In genomic region chr16:56858375-56858774, GRCh38 we compare ENCODE assay signal across 1 cellular context.
TF ChIP-seq lines count a peak whose summit lies in the region.

No MANE protein-coding gene starts in this region.

TF ChIP-seq in GM23338, 12 proteins besides CTCF, POLR2A, EP300 and RAD21:
- TF ChIP-seq EZH2phosphoT487 (IDR thresholded peaks at IDR 0.05; ENCODE audit: unreplicated experiment) = no peak
- TF ChIP-seq ZNF114 (CRISPR knock-in tag; IDR thresholded peaks at IDR 0.05) = no peak
- TF ChIP-seq REST (IDR thresholded peaks at IDR 0.05; ENCODE audit: unreplicated experiment) = no peak
- no peak for TF ChIP-seq CREB1 (CRISPR knock-in tag; IDR thresholded peaks at IDR 0.05; ENCODE audit: low read depth)
- TF ChIP-seq POLR2AphosphoS5 (IDR thresholded peaks at IDR 0.05; ENCODE audit: low read depth) = no peak
- no peak for TF ChIP-seq ZNF331 (CRISPR knock-in tag; IDR thresholded peaks at IDR 0.05; ENCODE audit: low read depth)
- TF ChIP-seq, protein P1, sequence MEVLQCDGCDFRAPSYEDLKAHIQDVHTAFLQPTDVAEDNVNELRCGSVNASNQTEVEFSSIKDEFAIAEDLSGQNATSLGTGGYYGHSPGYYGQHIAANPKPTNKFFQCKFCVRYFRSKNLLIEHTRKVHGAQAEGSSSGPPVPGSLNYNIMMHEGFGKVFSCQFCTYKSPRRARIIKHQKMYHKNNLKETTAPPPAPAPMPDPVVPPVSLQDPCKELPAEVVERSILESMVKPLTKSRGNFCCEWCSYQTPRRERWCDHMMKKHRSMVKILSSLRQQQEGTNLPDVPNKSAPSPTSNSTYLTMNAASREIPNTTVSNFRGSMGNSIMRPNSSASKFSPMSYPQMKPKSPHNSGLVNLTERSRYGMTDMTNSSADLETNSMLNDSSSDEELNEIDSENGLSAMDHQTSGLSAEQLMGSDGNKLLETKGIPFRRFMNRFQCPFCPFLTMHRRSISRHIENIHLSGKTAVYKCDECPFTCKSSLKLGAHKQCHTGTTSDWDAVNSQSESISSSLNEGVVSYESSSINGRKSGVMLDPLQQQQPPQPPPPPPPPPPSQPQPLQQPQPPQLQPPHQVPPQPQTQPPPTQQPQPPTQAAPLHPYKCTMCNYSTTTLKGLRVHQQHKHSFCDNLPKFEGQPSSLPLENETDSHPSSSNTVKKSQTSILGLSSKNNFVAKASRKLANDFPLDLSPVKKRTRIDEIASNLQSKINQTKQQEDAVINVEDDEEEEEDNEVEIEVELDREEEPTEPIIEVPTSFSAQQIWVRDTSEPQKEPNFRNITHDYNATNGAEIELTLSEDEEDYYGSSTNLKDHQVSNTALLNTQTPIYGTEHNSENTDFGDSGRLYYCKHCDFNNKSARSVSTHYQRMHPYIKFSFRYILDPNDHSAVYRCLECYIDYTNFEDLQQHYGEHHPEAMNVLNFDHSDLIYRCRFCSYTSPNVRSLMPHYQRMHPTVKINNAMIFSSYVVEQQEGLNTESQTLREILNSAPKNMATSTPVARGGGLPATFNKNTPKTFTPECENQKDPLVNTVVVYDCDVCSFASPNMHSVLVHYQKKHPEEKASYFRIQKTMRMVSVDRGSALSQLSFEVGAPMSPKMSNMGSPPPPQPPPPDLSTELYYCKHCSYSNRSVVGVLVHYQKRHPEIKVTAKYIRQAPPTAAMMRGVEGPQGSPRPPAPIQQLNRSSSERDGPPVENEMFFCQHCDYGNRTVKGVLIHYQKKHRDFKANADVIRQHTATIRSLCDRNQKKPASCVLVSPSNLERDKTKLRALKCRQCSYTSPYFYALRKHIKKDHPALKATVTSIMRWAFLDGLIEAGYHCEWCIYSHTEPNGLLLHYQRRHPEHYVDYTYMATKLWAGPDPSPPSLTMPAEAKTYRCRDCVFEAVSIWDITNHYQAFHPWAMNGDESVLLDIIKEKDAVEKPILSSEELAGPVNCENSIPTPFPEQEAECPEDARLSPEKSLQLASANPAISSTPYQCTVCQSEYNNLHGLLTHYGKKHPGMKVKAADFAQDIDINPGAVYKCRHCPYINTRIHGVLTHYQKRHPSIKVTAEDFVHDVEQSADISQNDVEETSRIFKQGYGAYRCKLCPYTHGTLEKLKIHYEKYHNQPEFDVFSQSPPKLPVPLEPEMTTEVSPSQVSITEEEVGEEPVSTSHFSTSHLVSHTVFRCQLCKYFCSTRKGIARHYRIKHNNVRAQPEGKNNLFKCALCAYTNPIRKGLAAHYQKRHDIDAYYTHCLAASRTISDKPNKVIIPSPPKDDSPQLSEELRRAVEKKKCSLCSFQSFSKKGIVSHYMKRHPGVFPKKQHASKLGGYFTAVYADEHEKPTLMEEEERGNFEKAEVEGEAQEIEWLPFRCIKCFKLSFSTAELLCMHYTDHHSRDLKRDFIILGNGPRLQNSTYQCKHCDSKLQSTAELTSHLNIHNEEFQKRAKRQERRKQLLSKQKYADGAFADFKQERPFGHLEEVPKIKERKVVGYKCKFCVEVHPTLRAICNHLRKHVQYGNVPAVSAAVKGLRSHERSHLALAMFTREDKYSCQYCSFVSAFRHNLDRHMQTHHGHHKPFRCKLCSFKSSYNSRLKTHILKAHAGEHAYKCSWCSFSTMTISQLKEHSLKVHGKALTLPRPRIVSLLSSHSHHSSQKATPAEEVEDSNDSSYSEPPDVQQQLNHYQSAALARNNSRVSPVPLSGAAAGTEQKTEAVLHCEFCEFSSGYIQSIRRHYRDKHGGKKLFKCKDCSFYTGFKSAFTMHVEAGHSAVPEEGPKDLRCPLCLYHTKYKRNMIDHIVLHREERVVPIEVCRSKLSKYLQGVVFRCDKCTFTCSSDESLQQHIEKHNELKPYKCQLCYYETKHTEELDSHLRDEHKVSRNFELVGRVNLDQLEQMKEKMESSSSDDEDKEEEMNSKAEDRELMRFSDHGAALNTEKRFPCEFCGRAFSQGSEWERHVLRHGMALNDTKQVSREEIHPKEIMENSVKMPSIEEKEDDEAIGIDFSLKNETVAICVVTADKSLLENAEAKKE (CRISPR knock-in tag; IDR thresholded peaks at IDR 0.05) = no peak
- no peak for TF ChIP-seq ETS1 (IDR thresholded peaks at IDR 0.05)
- TF ChIP-seq EZH2 (IDR thresholded peaks at IDR 0.05; ENCODE audit: low read depth, unreplicated experiment) = no peak
- TF ChIP-seq STAT1 (IDR thresholded peaks at IDR 0.05; ENCODE audit: unreplicated experiment) = no peak
- no peak for TF ChIP-seq NANOG (IDR thresholded peaks at IDR 0.05; ENCODE audit: borderline replicate concordance)
- TF ChIP-seq JUNB (IDR thresholded peaks at IDR 0.05; ENCODE audit: unreplicated experiment) = no peak
